In the genomic region with DNA sequence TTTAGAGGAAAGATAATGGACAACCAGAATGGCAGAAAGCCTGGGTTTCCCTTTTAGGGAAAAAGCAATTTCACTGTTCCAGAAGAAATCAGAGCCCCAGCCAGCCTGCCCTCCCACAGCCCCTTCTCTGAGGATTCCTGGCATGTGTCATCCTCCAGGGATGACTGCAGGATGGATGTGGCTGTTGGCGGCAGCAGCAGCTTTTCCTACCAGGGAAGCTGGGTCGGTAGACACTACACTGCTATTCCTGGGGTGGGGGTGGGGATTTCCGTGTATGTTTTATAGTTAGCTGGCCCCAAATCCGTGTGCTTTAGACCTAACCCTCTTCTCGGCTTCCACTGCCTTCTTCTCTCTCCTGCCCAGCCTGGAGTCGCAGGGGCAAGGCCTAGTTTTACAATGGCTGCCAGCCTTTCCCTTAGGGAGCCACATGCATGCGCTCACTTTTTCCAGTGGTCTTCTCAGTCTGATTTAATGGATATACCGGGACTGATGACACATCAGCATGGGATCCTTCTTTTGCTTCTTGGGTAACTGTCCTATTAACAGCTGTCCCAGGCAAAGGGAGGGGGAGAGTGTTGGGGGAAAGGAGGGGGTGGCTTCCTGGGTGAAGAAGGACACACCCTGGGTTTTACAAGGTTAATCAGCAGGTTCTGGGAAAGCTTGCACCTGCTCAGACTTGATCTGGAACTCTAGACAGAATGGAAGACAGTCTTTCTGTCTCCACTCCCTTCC, we compare ENCODE assay signal across 10 cellular contexts.
DNase-seq lines count a peak whose midpoint lies in the region; ATAC-seq lines count a peak whose summit lies in the region.
"Had no signal": no experiment of that assay in that cellular context is flagged by ENCODE, and none has a peak within 500 bp of the region (broad histone marks: within the 10 kb centered on the region; RNA-seq: fewer than 3 reads in every experiment).

No MANE protein-coding gene starts in this region.

- peak overlapping the region; percentile 17 for H3K27ac Mint-ChIP-seq in T-helper 2 cell treated with Interferon-gamma antibody and Interleukin-4, amounts not matched to agents 5 μg/mL and 100 μg/mL, for 36 hours
- H3K27ac Mint-ChIP-seq: activated CD8-positive, alpha-beta memory T cell treated with anti-CD3 and anti-CD28 coated beads, Interleukin-2, amount 10 ng/mL, durations not matched to agents 7 days and 5 days had no signal

- peaks cover 4% of the 10 kb centered on the region for H3K4me1 ChIP-seq in NT2/D1 (ENCODE audit: insufficient read depth, insufficient read length)

- peaks cover 6% of the 10 kb centered on the region for H3K36me3 Mint-ChIP-seq in T-helper 2 cell treated with Interferon-gamma antibody and Interleukin-4, amounts not matched to agents 5 μg/mL and 100 μg/mL, for 36 hours (ENCODE audit: low read depth)

- no peak overlapping the region for H3K4me3 ChIP-seq in NT2/D1 (ENCODE audit: insufficient read length, low read depth)
- H3K4me3 ChIP-seq in skin epidermis, result no peak overlapping the region

- no peak for ATAC-seq in GM18870 (IDR thresholded peaks at IDR 0.05; ENCODE audit: unreplicated experiment)
- ATAC-seq: activated CD8-positive, alpha-beta memory T cell treated with anti-CD3 and anti-CD28 coated beads, Interleukin-2, amount 10 ng/mL, durations not matched to agents 7 days and 5 days had no signal

- peak overlapping the region; percentile 29 for H3K9ac ChIP-seq in NT2/D1 (ENCODE audit: insufficient read length, low read depth)

- H3K27me3 ChIP-seq in NT2/D1 (ENCODE audit: insufficient read depth, insufficient read length), result no peaks in the 10 kb centered on the region

- no peaks in the 10 kb centered on the region for H3K27me3 Mint-ChIP-seq in T-helper 2 cell treated with Interferon-gamma antibody and Interleukin-4, amounts not matched to agents 5 μg/mL and 100 μg/mL, for 36 hours (ENCODE audit: low read depth)
- H3K27me3 Mint-ChIP-seq: activated CD8-positive, alpha-beta memory T cell treated with anti-CD3 and anti-CD28 coated beads, Interleukin-2, amount 10 ng/mL, durations not matched to agents 7 days and 5 days had no signal

- peak overlapping the region; percentile 98 for H3K4me3 Mint-ChIP-seq in T-helper 2 cell treated with Interferon-gamma antibody and Interleukin-4, amounts not matched to agents 5 μg/mL and 100 μg/mL, for 36 hours
- H3K4me3 Mint-ChIP-seq: dendritic cell treated with granulocyte-macrophage colony-stimulating factor and Interleukin-4, amounts not matched to agents 40 ng/mL and 50 ng/mL, for 4 days had no signal

- H3K36me3 ChIP-seq in NT2/D1 (ENCODE audit: insufficient read depth, insufficient read length, low read length), result peaks cover 10% of the 10 kb centered on the region

- no peaks in the 10 kb centered on the region for H3K9me3 ChIP-seq in NT2/D1 (ENCODE audit: insufficient read depth, low read length)

- no peaks in the 10 kb centered on the region for H3K9me3 Mint-ChIP-seq in T-helper 2 cell treated with Interferon-gamma antibody and Interleukin-4, amounts not matched to agents 5 μg/mL and 100 μg/mL, for 36 hours
- H3K9me3 Mint-ChIP-seq: dendritic cell treated with granulocyte-macrophage colony-stimulating factor and Interleukin-4, amounts not matched to agents 40 ng/mL and 50 ng/mL, for 4 days had no signal

- peaks cover 23% of the 10 kb centered on the region for H3K4me1 Mint-ChIP-seq in T-helper 2 cell treated with Interferon-gamma antibody and Interleukin-4, amounts not matched to agents 5 μg/mL and 100 μg/mL, for 36 hours (ENCODE audit: low read depth)

- DNase-seq in T-helper 2 cell treated with Interferon-gamma antibody and Interleukin-4, amounts not matched to agents 5 μg/mL and 100 μg/mL, for 36 hours (ENCODE audit: low spot score), result no peak
- DNase-seq in T-helper 2 cell (no peak), NT2/D1 (ENCODE audit: low read depth, low spot score) (no peak), fibroblast of gingiva (ENCODE audit: low read depth) (peak; percentile 45), NCI-H187 treated with DMSO at 0.1 percent for 48 hours (lab: John Stamatoyannopoulos, UW) (no peak), SKM-1 treated with dmso at 0.1 percent for 144 hours (lab: John Stamatoyannopoulos, UW; ENCODE audit: unreplicated experiment) (no peak)
- DNase-seq: activated CD8-positive, alpha-beta memory T cell treated with anti-CD3 and anti-CD28 coated beads, Interleukin-2, amount 10 ng/mL, durations not matched to agents 7 days and 5 days had no signal

- peak overlapping the region in 20 of 21 experiments; percentile 25 to 98 (median 95) for H3K27ac ChIP-seq in skin epidermis
